1 cellular context compared by ENCODE assay signal in the genomic region with DNA sequence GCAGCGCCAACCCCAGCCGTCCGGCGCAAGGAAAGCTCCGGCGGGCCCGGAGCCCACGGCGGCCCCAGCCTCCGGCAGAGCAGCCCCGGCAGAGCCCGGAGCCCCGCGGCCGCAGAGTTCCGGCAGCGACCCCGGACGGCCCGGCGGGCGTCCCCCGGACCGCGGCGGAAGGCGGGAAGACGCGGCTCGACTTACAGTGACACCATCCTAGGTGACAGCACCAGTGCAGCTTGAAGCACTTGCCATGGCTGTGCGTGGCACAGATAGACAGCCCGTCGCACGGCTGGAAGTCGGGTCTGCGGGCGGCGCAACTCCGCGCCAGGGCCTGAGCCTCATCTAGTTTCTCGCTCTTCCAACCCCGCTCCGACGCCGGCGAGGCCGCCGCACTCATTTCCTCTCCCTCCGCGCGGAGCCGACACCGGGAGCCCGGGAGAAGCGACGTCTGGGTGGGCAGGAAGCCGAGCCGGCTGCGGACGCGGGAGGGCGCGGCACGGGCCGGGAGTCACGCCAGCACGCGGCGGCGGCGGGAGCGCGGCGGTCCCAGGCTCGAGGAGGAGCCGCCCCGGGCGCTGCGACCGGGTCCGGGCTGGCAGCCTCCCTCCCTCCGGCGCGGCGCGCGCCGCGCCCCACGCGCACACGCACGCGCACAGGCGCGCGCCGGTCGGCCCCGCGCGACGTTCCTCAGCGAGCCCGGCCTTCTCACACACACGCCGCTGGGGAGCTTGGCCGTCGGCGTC.
TF ChIP-seq lines count a peak whose summit lies in the region.

A gene with protein sequence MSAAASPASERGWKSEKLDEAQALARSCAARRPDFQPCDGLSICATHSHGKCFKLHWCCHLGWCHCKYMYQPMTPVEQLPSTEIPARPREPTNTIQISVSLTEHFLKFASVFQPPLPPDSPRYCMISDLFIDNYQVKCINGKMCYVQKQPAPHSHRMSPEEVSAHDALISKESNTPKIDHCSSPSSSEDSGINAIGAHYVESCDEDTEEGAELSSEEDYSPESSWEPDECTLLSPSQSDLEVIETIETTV (minus strand): TSS at position 628 of the 737 bp plus-strand sequence. CDS start 237 bp downstream, at position 391.

TF ChIP-seq in HepG2, 621 proteins besides CTCF, POLR2A, EP300 and RAD21 (continued from another document and continues in another):
- TF ChIP-seq, protein P1, sequence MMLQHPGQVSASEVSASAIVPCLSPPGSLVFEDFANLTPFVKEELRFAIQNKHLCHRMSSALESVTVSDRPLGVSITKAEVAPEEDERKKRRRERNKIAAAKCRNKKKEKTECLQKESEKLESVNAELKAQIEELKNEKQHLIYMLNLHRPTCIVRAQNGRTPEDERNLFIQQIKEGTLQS (CRISPR knock-in tag; IDR thresholded peaks at IDR 0.05) = peak; percentile 15; the same call in 1 of the 2 replicates
- TF ChIP-seq ZNF350 (CRISPR knock-in tag; IDR thresholded peaks at IDR 0.05; ENCODE audit: borderline replicate concordance, low read depth) (peak; percentile 44; the same call in 1 of the 2 replicates), ZNF136 (CRISPR knock-in tag; IDR thresholded peaks at IDR 0.05; ENCODE audit: low read depth) (no peak), SNRNP70 (IDR thresholded peaks at IDR 0.05; ENCODE audit: low read depth, low read length) (no peak), MED1 (CRISPR knock-in tag; IDR thresholded peaks at IDR 0.05) (no peak), CEBPB (IDR thresholded peaks at IDR 0.05; ENCODE audit: borderline replicate concordance, low read depth, low read length) (no peak), ZNF225 (CRISPR knock-in tag; IDR thresholded peaks at IDR 0.05) (0 out of 2 replicates have a peak, but pooled peaks have one; percentile 34), ZNF790 (CRISPR knock-in tag; IDR thresholded peaks at IDR 0.05; ENCODE audit: borderline replicate concordance) (0 out of 2 replicates have a peak, but pooled peaks have one; percentile 85), NFE2L2 (IDR thresholded peaks at IDR 0.05; ENCODE audit: low read length) (no peak), KLF13 (CRISPR knock-in tag; IDR thresholded peaks at IDR 0.05) (0 out of 2 replicates have a peak, but pooled peaks have one; percentile 56), GATAD1 (CRISPR knock-in tag; IDR thresholded peaks at IDR 0.05) (no peak), KLF6 (CRISPR knock-in tag; IDR thresholded peaks at IDR 0.05) (no peak), NFIC (IDR thresholded peaks at IDR 0.05; ENCODE audit: low read length) (no peak), MED8 (CRISPR knock-in tag; IDR thresholded peaks at IDR 0.05; ENCODE audit: insufficient replicate concordance) (no peak), RARA (CRISPR knock-in tag; IDR thresholded peaks at IDR 0.05) (no peak), ZFP36 (IDR thresholded peaks at IDR 0.05; ENCODE audit: borderline replicate concordance, low read depth, low read length, partially characterized antibody) (no peak), ZNF891 (CRISPR knock-in tag; IDR thresholded peaks at IDR 0.05) (peak; percentile 68; the same call in 1 of the 2 replicates), KMT2A (CRISPR knock-in tag; IDR thresholded peaks at IDR 0.05) (no peak), ZSCAN22 (CRISPR knock-in tag; IDR thresholded peaks at IDR 0.05) (no peak), ZNF841 (CRISPR knock-in tag; IDR thresholded peaks at IDR 0.05; ENCODE audit: borderline replicate concordance) (peak; percentile 63; the same call in 1 of the 2 replicates), MEF2D (CRISPR knock-in tag; IDR thresholded peaks at IDR 0.05) (no peak), ZNF550 (CRISPR knock-in tag; IDR thresholded peaks at IDR 0.05; ENCODE audit: borderline replicate concordance) (no peak), KLF11 (CRISPR knock-in tag; IDR thresholded peaks at IDR 0.05) (no peak), CBFB (CRISPR knock-in tag; IDR thresholded peaks at IDR 0.05) (no peak), ZSCAN21 (CRISPR knock-in tag; IDR thresholded peaks at IDR 0.05; ENCODE audit: borderline replicate concordance) (peak; percentile 82), ATM (IDR thresholded peaks at IDR 0.05; ENCODE audit: borderline replicate concordance) (no peak), KDM1A (CRISPR knock-in tag; IDR thresholded peaks at IDR 0.05) (no peak), MEIS2 (CRISPR knock-in tag; IDR thresholded peaks at IDR 0.05) (0 out of 2 replicates have a peak, but pooled peaks have one; percentile 27), ZFP90 (CRISPR knock-in tag; IDR thresholded peaks at IDR 0.05; ENCODE audit: borderline replicate concordance) (peak; percentile 51; the same call in 1 of the 2 replicates), KLF12 (CRISPR knock-in tag; IDR thresholded peaks at IDR 0.05; ENCODE audit: borderline replicate concordance) (no peak), MTA1 (CRISPR knock-in tag; IDR thresholded peaks at IDR 0.05; ENCODE audit: borderline replicate concordance) (no peak)
- TF ChIP-seq, protein P2, sequence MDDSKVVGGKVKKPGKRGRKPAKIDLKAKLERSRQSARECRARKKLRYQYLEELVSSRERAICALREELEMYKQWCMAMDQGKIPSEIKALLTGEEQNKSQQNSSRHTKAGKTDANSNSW (CRISPR knock-in tag; IDR thresholded peaks at IDR 0.05; ENCODE audit: borderline replicate concordance) = no peak
- TF ChIP-seq, protein P3, sequence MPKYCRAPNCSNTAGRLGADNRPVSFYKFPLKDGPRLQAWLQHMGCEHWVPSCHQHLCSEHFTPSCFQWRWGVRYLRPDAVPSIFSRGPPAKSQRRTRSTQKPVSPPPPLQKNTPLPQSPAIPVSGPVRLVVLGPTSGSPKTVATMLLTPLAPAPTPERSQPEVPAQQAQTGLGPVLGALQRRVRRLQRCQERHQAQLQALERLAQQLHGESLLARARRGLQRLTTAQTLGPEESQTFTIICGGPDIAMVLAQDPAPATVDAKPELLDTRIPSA (CRISPR knock-in tag; IDR thresholded peaks at IDR 0.05; ENCODE audit: borderline replicate concordance) = no peak
- TF ChIP-seq, protein P4, sequence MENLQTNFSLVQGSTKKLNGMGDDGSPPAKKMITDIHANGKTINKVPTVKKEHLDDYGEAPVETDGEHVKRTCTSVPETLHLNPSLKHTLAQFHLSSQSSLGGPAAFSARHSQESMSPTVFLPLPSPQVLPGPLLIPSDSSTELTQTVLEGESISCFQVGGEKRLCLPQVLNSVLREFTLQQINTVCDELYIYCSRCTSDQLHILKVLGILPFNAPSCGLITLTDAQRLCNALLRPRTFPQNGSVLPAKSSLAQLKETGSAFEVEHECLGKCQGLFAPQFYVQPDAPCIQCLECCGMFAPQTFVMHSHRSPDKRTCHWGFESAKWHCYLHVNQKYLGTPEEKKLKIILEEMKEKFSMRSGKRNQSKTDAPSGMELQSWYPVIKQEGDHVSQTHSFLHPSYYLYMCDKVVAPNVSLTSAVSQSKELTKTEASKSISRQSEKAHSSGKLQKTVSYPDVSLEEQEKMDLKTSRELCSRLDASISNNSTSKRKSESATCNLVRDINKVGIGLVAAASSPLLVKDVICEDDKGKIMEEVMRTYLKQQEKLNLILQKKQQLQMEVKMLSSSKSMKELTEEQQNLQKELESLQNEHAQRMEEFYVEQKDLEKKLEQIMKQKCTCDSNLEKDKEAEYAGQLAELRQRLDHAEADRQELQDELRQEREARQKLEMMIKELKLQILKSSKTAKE (CRISPR knock-in tag; IDR thresholded peaks at IDR 0.05; ENCODE audit: borderline replicate concordance) = no peak
- TF ChIP-seq, protein P5, sequence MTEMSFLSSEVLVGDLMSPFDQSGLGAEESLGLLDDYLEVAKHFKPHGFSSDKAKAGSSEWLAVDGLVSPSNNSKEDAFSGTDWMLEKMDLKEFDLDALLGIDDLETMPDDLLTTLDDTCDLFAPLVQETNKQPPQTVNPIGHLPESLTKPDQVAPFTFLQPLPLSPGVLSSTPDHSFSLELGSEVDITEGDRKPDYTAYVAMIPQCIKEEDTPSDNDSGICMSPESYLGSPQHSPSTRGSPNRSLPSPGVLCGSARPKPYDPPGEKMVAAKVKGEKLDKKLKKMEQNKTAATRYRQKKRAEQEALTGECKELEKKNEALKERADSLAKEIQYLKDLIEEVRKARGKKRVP (CRISPR knock-in tag; IDR thresholded peaks at IDR 0.05) = no peak
- TF ChIP-seq, protein P6, sequence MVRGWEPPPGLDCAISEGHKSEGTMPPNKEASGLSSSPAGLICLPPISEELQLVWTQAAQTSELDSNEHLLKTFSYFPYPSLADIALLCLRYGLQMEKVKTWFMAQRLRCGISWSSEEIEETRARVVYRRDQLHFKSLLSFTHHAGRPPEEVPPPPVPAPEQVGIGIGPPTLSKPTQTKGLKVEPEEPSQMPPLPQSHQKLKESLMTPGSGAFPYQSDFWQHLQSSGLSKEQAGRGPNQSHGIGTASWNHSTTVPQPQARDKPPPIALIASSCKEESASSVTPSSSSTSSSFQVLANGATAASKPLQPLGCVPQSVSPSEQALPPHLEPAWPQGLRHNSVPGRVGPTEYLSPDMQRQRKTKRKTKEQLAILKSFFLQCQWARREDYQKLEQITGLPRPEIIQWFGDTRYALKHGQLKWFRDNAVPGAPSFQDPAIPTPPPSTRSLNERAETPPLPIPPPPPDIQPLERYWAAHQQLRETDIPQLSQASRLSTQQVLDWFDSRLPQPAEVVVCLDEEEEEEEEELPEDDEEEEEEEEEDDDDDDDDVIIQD (CRISPR knock-in tag; IDR thresholded peaks at IDR 0.05; ENCODE audit: low read depth) = no peak
- TF ChIP-seq, protein P7, sequence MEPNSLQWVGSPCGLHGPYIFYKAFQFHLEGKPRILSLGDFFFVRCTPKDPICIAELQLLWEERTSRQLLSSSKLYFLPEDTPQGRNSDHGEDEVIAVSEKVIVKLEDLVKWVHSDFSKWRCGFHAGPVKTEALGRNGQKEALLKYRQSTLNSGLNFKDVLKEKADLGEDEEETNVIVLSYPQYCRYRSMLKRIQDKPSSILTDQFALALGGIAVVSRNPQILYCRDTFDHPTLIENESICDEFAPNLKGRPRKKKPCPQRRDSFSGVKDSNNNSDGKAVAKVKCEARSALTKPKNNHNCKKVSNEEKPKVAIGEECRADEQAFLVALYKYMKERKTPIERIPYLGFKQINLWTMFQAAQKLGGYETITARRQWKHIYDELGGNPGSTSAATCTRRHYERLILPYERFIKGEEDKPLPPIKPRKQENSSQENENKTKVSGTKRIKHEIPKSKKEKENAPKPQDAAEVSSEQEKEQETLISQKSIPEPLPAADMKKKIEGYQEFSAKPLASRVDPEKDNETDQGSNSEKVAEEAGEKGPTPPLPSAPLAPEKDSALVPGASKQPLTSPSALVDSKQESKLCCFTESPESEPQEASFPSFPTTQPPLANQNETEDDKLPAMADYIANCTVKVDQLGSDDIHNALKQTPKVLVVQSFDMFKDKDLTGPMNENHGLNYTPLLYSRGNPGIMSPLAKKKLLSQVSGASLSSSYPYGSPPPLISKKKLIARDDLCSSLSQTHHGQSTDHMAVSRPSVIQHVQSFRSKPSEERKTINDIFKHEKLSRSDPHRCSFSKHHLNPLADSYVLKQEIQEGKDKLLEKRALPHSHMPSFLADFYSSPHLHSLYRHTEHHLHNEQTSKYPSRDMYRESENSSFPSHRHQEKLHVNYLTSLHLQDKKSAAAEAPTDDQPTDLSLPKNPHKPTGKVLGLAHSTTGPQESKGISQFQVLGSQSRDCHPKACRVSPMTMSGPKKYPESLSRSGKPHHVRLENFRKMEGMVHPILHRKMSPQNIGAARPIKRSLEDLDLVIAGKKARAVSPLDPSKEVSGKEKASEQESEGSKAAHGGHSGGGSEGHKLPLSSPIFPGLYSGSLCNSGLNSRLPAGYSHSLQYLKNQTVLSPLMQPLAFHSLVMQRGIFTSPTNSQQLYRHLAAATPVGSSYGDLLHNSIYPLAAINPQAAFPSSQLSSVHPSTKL (CRISPR knock-in tag; IDR thresholded peaks at IDR 0.05) = no peak
- TF ChIP-seq, protein P8, sequence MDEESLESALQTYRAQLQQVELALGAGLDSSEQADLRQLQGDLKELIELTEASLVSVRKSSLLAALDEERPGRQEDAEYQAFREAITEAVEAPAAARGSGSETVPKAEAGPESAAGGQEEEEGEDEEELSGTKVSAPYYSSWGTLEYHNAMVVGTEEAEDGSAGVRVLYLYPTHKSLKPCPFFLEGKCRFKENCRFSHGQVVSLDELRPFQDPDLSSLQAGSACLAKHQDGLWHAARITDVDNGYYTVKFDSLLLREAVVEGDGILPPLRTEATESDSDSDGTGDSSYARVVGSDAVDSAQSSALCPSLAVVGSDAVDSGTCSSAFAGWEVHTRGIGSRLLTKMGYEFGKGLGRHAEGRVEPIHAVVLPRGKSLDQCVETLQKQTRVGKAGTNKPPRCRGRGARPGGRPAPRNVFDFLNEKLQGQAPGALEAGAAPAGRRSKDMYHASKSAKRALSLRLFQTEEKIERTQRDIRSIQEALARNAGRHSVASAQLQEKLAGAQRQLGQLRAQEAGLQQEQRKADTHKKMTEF (CRISPR knock-in tag; IDR thresholded peaks at IDR 0.05) = no peak
- TF ChIP-seq, protein P9, sequence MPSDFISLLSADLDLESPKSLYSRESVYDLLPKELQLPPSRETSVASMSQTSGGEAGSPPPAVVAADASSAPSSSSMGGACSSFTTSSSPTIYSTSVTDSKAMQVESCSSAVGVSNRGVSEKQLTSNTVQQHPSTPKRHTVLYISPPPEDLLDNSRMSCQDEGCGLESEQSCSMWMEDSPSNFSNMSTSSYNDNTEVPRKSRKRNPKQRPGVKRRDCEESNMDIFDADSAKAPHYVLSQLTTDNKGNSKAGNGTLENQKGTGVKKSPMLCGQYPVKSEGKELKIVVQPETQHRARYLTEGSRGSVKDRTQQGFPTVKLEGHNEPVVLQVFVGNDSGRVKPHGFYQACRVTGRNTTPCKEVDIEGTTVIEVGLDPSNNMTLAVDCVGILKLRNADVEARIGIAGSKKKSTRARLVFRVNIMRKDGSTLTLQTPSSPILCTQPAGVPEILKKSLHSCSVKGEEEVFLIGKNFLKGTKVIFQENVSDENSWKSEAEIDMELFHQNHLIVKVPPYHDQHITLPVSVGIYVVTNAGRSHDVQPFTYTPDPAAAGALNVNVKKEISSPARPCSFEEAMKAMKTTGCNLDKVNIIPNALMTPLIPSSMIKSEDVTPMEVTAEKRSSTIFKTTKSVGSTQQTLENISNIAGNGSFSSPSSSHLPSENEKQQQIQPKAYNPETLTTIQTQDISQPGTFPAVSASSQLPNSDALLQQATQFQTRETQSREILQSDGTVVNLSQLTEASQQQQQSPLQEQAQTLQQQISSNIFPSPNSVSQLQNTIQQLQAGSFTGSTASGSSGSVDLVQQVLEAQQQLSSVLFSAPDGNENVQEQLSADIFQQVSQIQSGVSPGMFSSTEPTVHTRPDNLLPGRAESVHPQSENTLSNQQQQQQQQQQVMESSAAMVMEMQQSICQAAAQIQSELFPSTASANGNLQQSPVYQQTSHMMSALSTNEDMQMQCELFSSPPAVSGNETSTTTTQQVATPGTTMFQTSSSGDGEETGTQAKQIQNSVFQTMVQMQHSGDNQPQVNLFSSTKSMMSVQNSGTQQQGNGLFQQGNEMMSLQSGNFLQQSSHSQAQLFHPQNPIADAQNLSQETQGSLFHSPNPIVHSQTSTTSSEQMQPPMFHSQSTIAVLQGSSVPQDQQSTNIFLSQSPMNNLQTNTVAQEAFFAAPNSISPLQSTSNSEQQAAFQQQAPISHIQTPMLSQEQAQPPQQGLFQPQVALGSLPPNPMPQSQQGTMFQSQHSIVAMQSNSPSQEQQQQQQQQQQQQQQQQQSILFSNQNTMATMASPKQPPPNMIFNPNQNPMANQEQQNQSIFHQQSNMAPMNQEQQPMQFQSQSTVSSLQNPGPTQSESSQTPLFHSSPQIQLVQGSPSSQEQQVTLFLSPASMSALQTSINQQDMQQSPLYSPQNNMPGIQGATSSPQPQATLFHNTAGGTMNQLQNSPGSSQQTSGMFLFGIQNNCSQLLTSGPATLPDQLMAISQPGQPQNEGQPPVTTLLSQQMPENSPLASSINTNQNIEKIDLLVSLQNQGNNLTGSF (CRISPR knock-in tag; IDR thresholded peaks at IDR 0.05) = peak; percentile 53; the same call in 1 of the 2 replicates
- TF ChIP-seq, protein P10, sequence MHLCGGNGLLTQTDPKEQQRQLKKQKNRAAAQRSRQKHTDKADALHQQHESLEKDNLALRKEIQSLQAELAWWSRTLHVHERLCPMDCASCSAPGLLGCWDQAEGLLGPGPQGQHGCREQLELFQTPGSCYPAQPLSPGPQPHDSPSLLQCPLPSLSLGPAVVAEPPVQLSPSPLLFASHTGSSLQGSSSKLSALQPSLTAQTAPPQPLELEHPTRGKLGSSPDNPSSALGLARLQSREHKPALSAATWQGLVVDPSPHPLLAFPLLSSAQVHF (CRISPR knock-in tag; IDR thresholded peaks at IDR 0.05) = peak; percentile 59; the same call in 1 of the 2 replicates
